38 cellular contexts compared by ENCODE assay signal in the genomic region with DNA sequence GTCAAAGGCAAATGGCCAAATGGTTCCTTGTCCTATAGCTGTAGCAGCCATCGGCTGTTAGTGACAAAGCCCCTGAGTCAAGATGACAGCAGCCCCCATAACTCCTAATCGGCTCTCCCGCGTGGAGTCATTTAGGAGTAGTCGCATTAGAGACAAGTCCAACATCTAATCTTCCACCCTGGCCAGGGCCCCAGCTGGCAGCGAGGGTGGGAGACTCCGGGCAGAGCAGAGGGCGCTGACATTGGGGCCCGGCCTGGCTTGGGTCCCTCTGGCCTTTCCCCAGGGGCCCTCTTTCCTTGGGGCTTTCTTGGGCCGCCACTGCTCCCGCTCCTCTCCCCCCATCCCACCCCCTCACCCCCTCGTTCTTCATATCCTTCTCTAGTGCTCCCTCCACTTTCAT. TPM values are rescaled to one million over a fixed set of nuclear protein-coding genes. Genes with fewer than 3 reads are reported as not detected.
"Had no signal": no experiment of that assay in that cellular context is flagged by ENCODE, and none has a peak within 500 bp of the region (broad histone marks: within the 10 kb centered on the region; RNA-seq: fewer than 3 reads in every experiment).

No MANE protein-coding gene starts in this region.

- H3K36me3 ChIP-seq: adrenal gland, ascending aorta, cardiac muscle cell had no signal

- H3K27ac Mint-ChIP-seq: activated CD4-positive, alpha-beta memory T cell treated with anti-CD3 and anti-CD28 coated beads for 36 hours; activated CD4-positive, alpha-beta T cell treated with anti-CD3 and anti-CD28 coated beads for 36 hours; activated CD4-positive, alpha-beta T cell treated with anti-CD3 and anti-CD28 coated beads, Interleukin-2, amount 10 ng/mL, durations not matched to agents 7 days and 5 days; activated CD8-positive, alpha-beta T cell treated with anti-CD3 and anti-CD28 coated beads for 36 hours; activated naive CD4-positive, alpha-beta T cell treated with anti-CD3 and anti-CD28 coated beads for 36 hours; activated naive CD4-positive, alpha-beta T cell treated with anti-CD3 and anti-CD28 coated beads, Interleukin-2, amount 50 U/mL, for 72 hours; activated naive CD8-positive, alpha-beta T cell treated with anti-CD3 and anti-CD28 coated beads for 36 hours; activated T-cell treated with anti-CD3 and anti-CD28 coated beads, Interleukin-2, amount 50 U/mL, for 72 hours; activated T-helper 1 cell treated with anti-CD3 and anti-CD28 coated beads, Interleukin-12 subunit alpha, Interleukin-12 subunit beta, Interleukin-2, Interleukin-4 antibody, amounts not matched to agents 30 ng/mL and 10 ng/mL and 1 ng/mL, durations not matched to agents 14 hours and 24 hours and 36 hours; activated T-helper 17 cell treated with anti-CD3 and anti-CD28 coated beads, Interleukin-2, amount 50 U/mL, for 72 hours; brain; T-helper 1 cell treated with Interleukin-12 subunit alpha and Interleukin-12 subunit beta and Interleukin-4 antibody, amounts not matched to agents 30 μg/mL and 1 μg/mL, for 36 hours; WTC11 had no signal

- H3K9me3 Mint-ChIP-seq: activated CD4-positive, alpha-beta memory T cell treated with anti-CD3 and anti-CD28 coated beads for 36 hours; activated CD4-positive, alpha-beta T cell treated with anti-CD3 and anti-CD28 coated beads, Interleukin-2, amount 10 ng/mL, durations not matched to agents 7 days and 5 days; activated CD8-positive, alpha-beta T cell treated with anti-CD3 and anti-CD28 coated beads for 36 hours; activated naive CD4-positive, alpha-beta T cell treated with anti-CD3 and anti-CD28 coated beads for 36 hours; activated naive CD4-positive, alpha-beta T cell treated with anti-CD3 and anti-CD28 coated beads, Interleukin-2, amount 50 U/mL, for 72 hours; activated naive CD8-positive, alpha-beta T cell treated with anti-CD3 and anti-CD28 coated beads for 36 hours; activated T-cell treated with anti-CD3 and anti-CD28 coated beads, Interleukin-2, amount 50 U/mL, for 4 hours; activated T-cell treated with anti-CD3 and anti-CD28 coated beads, Interleukin-2, amount 50 U/mL, for 72 hours; activated T-helper 1 cell treated with anti-CD3 and anti-CD28 coated beads, Interleukin-12 subunit alpha, Interleukin-12 subunit beta, Interleukin-2, Interleukin-4 antibody, amounts not matched to agents 30 ng/mL and 10 ng/mL and 1 ng/mL, durations not matched to agents 14 hours and 24 hours and 36 hours; activated T-helper 17 cell treated with anti-CD3 and anti-CD28 coated beads, Interleukin-2, amount 50 U/mL, for 72 hours; T-helper 1 cell treated with Interleukin-12 subunit alpha and Interleukin-12 subunit beta and Interleukin-4 antibody, amounts not matched to agents 30 μg/mL and 1 μg/mL, for 36 hours; WTC11 had no signal

- DNase-seq: activated CD4-positive, alpha-beta memory T cell treated with anti-CD3 and anti-CD28 coated beads for 36 hours; activated CD4-positive, alpha-beta T cell treated with anti-CD3 and anti-CD28 coated beads for 1 hour; activated CD4-positive, alpha-beta T cell treated with anti-CD3 and anti-CD28 coated beads for 36 hours; activated CD4-positive, alpha-beta T cell treated with anti-CD3 and anti-CD28 coated beads for 48 hours; activated CD4-positive, alpha-beta T cell treated with anti-CD3 and anti-CD28 coated beads, Interleukin-2, amount 10 ng/mL, durations not matched to agents 7 days and 5 days; activated CD4-positive, CD25-positive, alpha-beta regulatory T cell; activated CD8-positive, alpha-beta memory T cell treated with anti-CD3 and anti-CD28 coated beads, Interleukin-2, amount 50 U/mL, for 4 hours; activated CD8-positive, alpha-beta T cell treated with anti-CD3 and anti-CD28 coated beads for 36 hours; activated effector memory CD4-positive, alpha-beta T cell treated with anti-CD3 and anti-CD28 coated beads, Interleukin-2, amount 50 U/mL, for 16 hours; activated gamma-delta T cell treated with Interleukin-2 at 50 U/mL for 16 hours; activated naive CD4-positive, alpha-beta T cell; activated naive CD4-positive, alpha-beta T cell treated with anti-CD3 and anti-CD28 coated beads for 36 hours; activated naive CD8-positive, alpha-beta T cell treated with anti-CD3 and anti-CD28 coated beads for 36 hours; activated T-cell treated with anti-CD3 and anti-CD28 coated beads for 4 hours; activated T-cell treated with anti-CD3 and anti-CD28 coated beads, Interleukin-2, amount 50 U/mL, for 1 hour; activated T-cell treated with anti-CD3 and anti-CD28 coated beads, Interleukin-2, amount 50 U/mL, for 4 hours; activated T-cell treated with anti-CD3 and anti-CD28 coated beads, Interleukin-2, amount 50 U/mL, for 72 hours; adrenal gland; amygdala; anterior cingulate cortex; central memory CD4-positive, alpha-beta T cell; SW 1271; T-helper 1 cell; T-helper 9 cell had no signal

- H3K9me3 ChIP-seq: adrenal gland, ascending aorta had no signal

- H3K4me3 Mint-ChIP-seq: activated CD4-positive, alpha-beta memory T cell treated with anti-CD3 and anti-CD28 coated beads for 36 hours; activated CD4-positive, alpha-beta T cell treated with anti-CD3 and anti-CD28 coated beads for 36 hours; activated CD4-positive, alpha-beta T cell treated with anti-CD3 and anti-CD28 coated beads, Interleukin-2, amount 10 ng/mL, durations not matched to agents 7 days and 5 days; activated CD8-positive, alpha-beta T cell treated with anti-CD3 and anti-CD28 coated beads for 36 hours; activated naive CD4-positive, alpha-beta T cell treated with anti-CD3 and anti-CD28 coated beads for 36 hours; activated naive CD8-positive, alpha-beta T cell treated with anti-CD3 and anti-CD28 coated beads for 36 hours; activated T-cell treated with anti-CD3 and anti-CD28 coated beads, Interleukin-2, amount 50 U/mL, for 4 hours; activated T-cell treated with anti-CD3 and anti-CD28 coated beads, Interleukin-2, amount 50 U/mL, for 72 hours; activated T-helper 1 cell treated with anti-CD3 and anti-CD28 coated beads, Interleukin-12 subunit alpha, Interleukin-12 subunit beta, Interleukin-2, Interleukin-4 antibody, amounts not matched to agents 30 ng/mL and 10 ng/mL and 1 ng/mL, durations not matched to agents 14 hours and 24 hours and 36 hours; activated T-helper 17 cell treated with anti-CD3 and anti-CD28 coated beads, Interleukin-2, amount 50 U/mL, for 72 hours; brain; T-helper 1 cell treated with Interleukin-12 subunit alpha and Interleukin-12 subunit beta and Interleukin-4 antibody, amounts not matched to agents 30 μg/mL and 1 μg/mL, for 36 hours; WTC11 had no signal

- H3K4me1 ChIP-seq: ascending aorta had no signal

- H3K27me3 Mint-ChIP-seq: activated CD4-positive, alpha-beta memory T cell treated with anti-CD3 and anti-CD28 coated beads for 36 hours; activated CD4-positive, alpha-beta T cell treated with anti-CD3 and anti-CD28 coated beads for 36 hours; activated CD8-positive, alpha-beta T cell treated with anti-CD3 and anti-CD28 coated beads for 36 hours; activated naive CD8-positive, alpha-beta T cell treated with anti-CD3 and anti-CD28 coated beads for 36 hours; activated T-helper 17 cell treated with anti-CD3 and anti-CD28 coated beads, Interleukin-2, amount 50 U/mL, for 72 hours had no signal

- ATAC-seq: activated CD4-positive, alpha-beta T cell treated with anti-CD3 and anti-CD28 coated beads for 36 hours; activated CD4-positive, CD25-positive, alpha-beta regulatory T cell treated with anti-CD3 and anti-CD28 coated beads, Interleukin-2, amount 50 U/mL, for 24 hours; activated CD8-positive, alpha-beta T cell treated with anti-CD3 and anti-CD28 coated beads for 36 hours; activated naive CD4-positive, alpha-beta T cell treated with anti-CD3 and anti-CD28 coated beads, Interleukin-2, amount 50 U/mL, for 72 hours; activated T-cell treated with anti-CD3 and anti-CD28 coated beads, Interleukin-2, amount 50 U/mL, for 4 hours; activated T-cell treated with anti-CD3 and anti-CD28 coated beads, Interleukin-2, amount 50 U/mL, for 72 hours; activated T-helper 17 cell treated with anti-CD3 and anti-CD28 coated beads, Interleukin-2, amount 50 U/mL, for 72 hours; WTC11 had no signal

- H3K36me3 Mint-ChIP-seq: activated CD4-positive, alpha-beta memory T cell treated with anti-CD3 and anti-CD28 coated beads for 36 hours; activated naive CD4-positive, alpha-beta T cell treated with anti-CD3 and anti-CD28 coated beads, Interleukin-2, amount 50 U/mL, for 72 hours; activated naive CD8-positive, alpha-beta T cell treated with anti-CD3 and anti-CD28 coated beads for 36 hours; brain; WTC11 had no signal

- H3K27ac ChIP-seq: adrenal gland, ascending aorta, cardiac muscle cell, VCaP had no signal

- H3K4me3 ChIP-seq: adrenal gland, ascending aorta, cardiac muscle cell had no signal

- H3K27me3 ChIP-seq: adrenal gland, ascending aorta, cardiac muscle cell had no signal

RNA-seq across cellular contexts. Expression of a gene that starts 3.8 kb away (rescaled TPM):
- total RNA-seq: activated CD4-positive, alpha-beta memory T cell treated with anti-CD3 and anti-CD28 coated beads for 36 hours; activated CD4-positive, alpha-beta T cell treated with anti-CD3 and anti-CD28 coated beads for 36 hours; activated CD4-positive, alpha-beta T cell treated with anti-CD3 and anti-CD28 coated beads, Interleukin-2, amount 10 ng/mL, durations not matched to agents 7 days and 5 days; activated CD8-positive, alpha-beta memory T cell treated with anti-CD3 and anti-CD28 coated beads for 36 hours; activated CD8-positive, alpha-beta T cell treated with anti-CD3 and anti-CD28 coated beads for 36 hours; activated naive CD4-positive, alpha-beta T cell treated with anti-CD3 and anti-CD28 coated beads for 36 hours; activated naive CD4-positive, alpha-beta T cell treated with anti-CD3 and anti-CD28 coated beads, Interleukin-2, amount 50 U/mL, for 72 hours; activated naive CD8-positive, alpha-beta T cell treated with anti-CD3 and anti-CD28 coated beads for 36 hours; activated T-cell treated with anti-CD3 and anti-CD28 coated beads, Interleukin-2, amount 50 U/mL, for 4 hours; activated T-cell treated with anti-CD3 and anti-CD28 coated beads, Interleukin-2, amount 50 U/mL, for 72 hours; activated T-helper 1 cell treated with anti-CD3 and anti-CD28 coated beads, Interleukin-12 subunit alpha, Interleukin-12 subunit beta, Interleukin-2, Interleukin-4 antibody, amounts not matched to agents 30 ng/mL and 10 ng/mL and 1 ng/mL, durations not matched to agents 14 hours and 24 hours and 36 hours; activated T-helper 17 cell treated with anti-CD3 and anti-CD28 coated beads, Interleukin-2, amount 50 U/mL, for 72 hours; adrenal gland; ascending aorta; bronchial epithelial cell; cardiac muscle cell; cerebellum; T-helper 2 cell treated with Interferon-gamma antibody and Interleukin-4, amounts not matched to agents 100 ng/mL and 5 ng/mL, for 36 hours; WTC11 had no signal

RNA-seq across cellular contexts. Expression of a gene that starts 42.2 kb away (rescaled TPM):
- total RNA-seq: activated CD4-positive, alpha-beta memory T cell treated with anti-CD3 and anti-CD28 coated beads for 36 hours; activated CD4-positive, alpha-beta T cell treated with anti-CD3 and anti-CD28 coated beads for 36 hours; activated CD4-positive, alpha-beta T cell treated with anti-CD3 and anti-CD28 coated beads, Interleukin-2, amount 10 ng/mL, durations not matched to agents 7 days and 5 days; activated CD8-positive, alpha-beta memory T cell treated with anti-CD3 and anti-CD28 coated beads for 36 hours; activated CD8-positive, alpha-beta T cell treated with anti-CD3 and anti-CD28 coated beads for 36 hours; activated naive CD4-positive, alpha-beta T cell treated with anti-CD3 and anti-CD28 coated beads for 36 hours; activated naive CD4-positive, alpha-beta T cell treated with anti-CD3 and anti-CD28 coated beads, Interleukin-2, amount 50 U/mL, for 72 hours; activated naive CD8-positive, alpha-beta T cell treated with anti-CD3 and anti-CD28 coated beads for 36 hours; activated T-cell treated with anti-CD3 and anti-CD28 coated beads, Interleukin-2, amount 50 U/mL, for 4 hours; activated T-cell treated with anti-CD3 and anti-CD28 coated beads, Interleukin-2, amount 50 U/mL, for 72 hours; activated T-helper 1 cell treated with anti-CD3 and anti-CD28 coated beads, Interleukin-12 subunit alpha, Interleukin-12 subunit beta, Interleukin-2, Interleukin-4 antibody, amounts not matched to agents 30 ng/mL and 10 ng/mL and 1 ng/mL, durations not matched to agents 14 hours and 24 hours and 36 hours; activated T-helper 17 cell treated with anti-CD3 and anti-CD28 coated beads, Interleukin-2, amount 50 U/mL, for 72 hours; adrenal gland; ascending aorta; bronchial epithelial cell; cardiac muscle cell; cerebellum; T-helper 2 cell treated with Interferon-gamma antibody and Interleukin-4, amounts not matched to agents 100 ng/mL and 5 ng/mL, for 36 hours; WTC11 had no signal
